In genomic region chr20:57708694-57709673, GRCh38 we compare ENCODE assay signal across 9 cellular contexts. TPM values are rescaled to one million over a fixed set of nuclear protein-coding genes. Genes with fewer than 3 reads are reported as not detected.
A peak's percentile ranks its signal among the peaks of the same experiment; 100 is the strongest.
DNase-seq lines count a peak whose midpoint lies in the region; ATAC-seq, FAIRE-seq and TF ChIP-seq lines count a peak whose summit lies in the region.
"Had no signal": no experiment of that assay in that cellular context is flagged by ENCODE, and none has a peak within 500 bp of the region (broad histone marks: within the 10 kb centered on the region; RNA-seq: fewer than 3 reads in every experiment).

No MANE protein-coding gene starts in this region.

- H3K4me3 ChIP-seq in fibroblast of lung (replicated peaks in 1 of 4; ENCODE audit: control extremely low read depth in 1 of 4, insufficient read depth in 1 of 4, low read depth in 3 of 4, low read length in 4 of 4) (peak overlapping the region; percentile 19 to 50 (median 36)), pancreas (peak overlapping the region; percentile 26 to 95 (median 82))

- ATAC-seq in HG03159 (IDR thresholded peaks at IDR 0.05; ENCODE audit: unreplicated experiment) (peak; percentile 6), pancreas (no peak), GM18870 (IDR thresholded peaks at IDR 0.05; ENCODE audit: unreplicated experiment) (no peak)

- H4K20me1 ChIP-seq in fibroblast of lung (ENCODE audit: control insufficient read depth, extremely low read depth, insufficient read depth, low read length), result no peaks in the 10 kb centered on the region

- TF ChIP-seq CTCF in fibroblast of lung (conservative IDR thresholded peaks at IDR 0.05 in 1 of 2, IDR thresholded peaks at IDR 0.05 in 1 of 2; ENCODE audit: low read depth in 1 of 2, low read length in 2 of 2) (no peak), pancreas (IDR thresholded peaks at IDR 0.05) (no peak)

- DNase-seq in AG08395 (ENCODE audit: low spot score) (peak; percentile 43), activated T-cell treated with anti-CD3 and anti-CD28 coated beads for 1 hour (ENCODE audit: low read depth) (peak; percentile 29), fibroblast of lung (ENCODE audit: low read depth in 2 of 2) (no peak), pancreas (peak in 4 of 6 donors; percentile 42 to 82 (median 64)), mucosa of gallbladder (ENCODE audit: low spot score) (no peak), germinal center (ENCODE audit: low spot score) (no peak)

- no peak overlapping the region for H3K27ac ChIP-seq in fibroblast of lung (ENCODE audit: insufficient read depth, low read length)
- H3K27ac ChIP-seq in pancreas, result peak overlapping the region; percentile 7 to 90 (median 50)

- no peaks in the 10 kb centered on the region for H3K4me1 ChIP-seq in fibroblast of lung (ENCODE audit: control insufficient read depth, extremely low read depth, insufficient read depth, low read length)
- peaks cover 0 to 10% (median 8%) of the 10 kb centered on the region in 3 donors for H3K4me1 ChIP-seq in pancreas

- H3K4me2 ChIP-seq in fibroblast of lung (ENCODE audit: extremely low read depth, insufficient read depth, low read length), result peak overlapping the region; percentile 51

- no peak overlapping the region for H3K9ac ChIP-seq in fibroblast of lung (ENCODE audit: insufficient read depth, low read length)

- H3K79me2 ChIP-seq in fibroblast of lung (ENCODE audit: control insufficient read depth, insufficient read depth, low read length), result no peaks in the 10 kb centered on the region

- H3K27me3 ChIP-seq in fibroblast of lung (ENCODE audit: control insufficient read depth, insufficient read depth, low read length) (peaks cover 36% of the 10 kb centered on the region), pancreas (no peaks in the 10 kb centered on the region)

- H3K36me3 ChIP-seq in fibroblast of lung (ENCODE audit: control insufficient read depth, insufficient read depth, low read length) (no peaks in the 10 kb centered on the region), pancreas (no peaks in the 10 kb centered on the region)

- no peak overlapping the region for H2AFZ ChIP-seq in fibroblast of lung (ENCODE audit: low read length)

- 4 to 8% methylated on average over 60 to 108 of the region's 108 CpGs for WGBS in pancreas, 2 donors

- FAIRE-seq in pancreas (lab: Jason Lieb, UNC), result no peak
- FAIRE-seq: GM18507 had no signal

- H3K9me3 ChIP-seq in fibroblast of lung (ENCODE audit: control insufficient read depth, insufficient read depth, low read depth, low read length) (no peaks in the 10 kb centered on the region), pancreas (no peaks in the 10 kb centered on the region)

- intact Hi-C loops in pancreas (cut with DNase I), result no loop called here

RNA-seq across cellular contexts. Expression of gene PMEPA1, which starts 0.8 kb away (rescaled TPM):
- 0.33 and 1.0 TPM in 2 replicates for total RNA-seq in fibroblast of lung
- 0.19 and 1.0 TPM in 2 replicates for polyA plus RNA-seq in fibroblast of lung
- polyA plus RNA-seq in fibroblast of lung (2012), result 0.51 and 2.4 TPM in 2 replicates
- 0.27 and 1.8 TPM in 2 replicates for polyA minus RNA-seq in fibroblast of lung (ENCODE audit: low replicate concordance)
- 10 to 100 TPM; 24.8 to 98.2 (median 33.6) TPM for total RNA-seq in pancreas
- 10 to 100 TPM; 28.4 to 45.5 TPM for polyA plus RNA-seq in pancreas
- 83.8 TPM for total RNA-seq in mucosa of gallbladder

Comparison
In these comparisons a context has a peak if more than half of its experiments do, and no peak if none do; other contexts are left out.
1. DNase-seq: peak in AG08395 (single experiment), activated T-cell treated with anti-CD3 and anti-CD28 coated beads for 1 hour (single experiment) and pancreas (4 of 6); none in fibroblast of lung (0 of 2), mucosa of gallbladder (single experiment) and germinal center (single experiment).
2. RNA of gene PMEPA1, which starts 0.8 kb away (total RNA-seq): 83.8 TPM in mucosa of gallbladder (single experiment) and 24.8 to 98.2 TPM in pancreas; 0.33 to 1.0 TPM in fibroblast of lung; every median in the first group is over 10 times any median in the second.